Comparison of ENCODE assay signal across 1 cellular context in the genomic region with DNA sequence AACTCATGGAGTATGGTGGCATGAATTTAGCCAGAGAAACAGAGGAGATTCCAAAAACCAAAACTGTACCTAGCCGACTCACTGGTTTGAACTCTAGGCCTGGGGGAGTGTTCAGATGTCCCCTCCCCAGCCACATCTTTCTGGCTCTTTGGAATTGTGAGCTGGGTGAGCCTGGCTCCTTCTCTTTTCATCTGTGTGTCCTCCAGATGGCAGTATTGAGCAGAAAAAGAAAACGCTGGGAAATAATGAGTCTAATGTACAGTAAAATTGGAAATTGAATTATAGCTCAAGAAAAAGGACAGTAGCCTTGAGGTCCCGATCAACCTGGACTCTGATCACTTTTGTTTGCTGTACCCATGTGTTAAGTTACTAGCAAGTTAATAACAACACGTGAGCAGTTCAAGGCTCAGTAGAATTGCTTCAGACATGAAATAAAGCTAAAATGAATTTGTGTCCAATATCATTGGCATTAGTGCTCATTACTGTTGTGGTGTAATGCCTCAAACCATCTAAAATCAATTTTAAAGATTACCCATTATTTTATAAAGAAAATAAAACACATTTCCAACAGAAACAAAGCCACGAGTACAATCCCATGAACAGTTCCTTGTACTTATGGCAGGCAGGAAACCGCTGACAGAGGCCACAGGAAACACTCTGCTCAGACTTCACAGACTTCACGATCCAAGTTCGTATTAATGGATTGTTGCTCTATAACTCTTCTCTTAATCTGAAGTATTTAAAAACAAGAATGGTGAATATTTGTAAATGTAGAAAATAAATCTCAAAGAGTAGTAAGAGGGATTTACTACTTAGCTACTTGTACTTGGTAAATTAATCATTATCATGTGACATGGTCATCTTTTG.
TF ChIP-seq lines count a peak whose summit lies in the region.

No MANE protein-coding gene starts in this region.

TF ChIP-seq in HCT116, 20 proteins besides CTCF, POLR2A, EP300 and RAD21 (continued from another document):
- TF ChIP-seq, protein P1, sequence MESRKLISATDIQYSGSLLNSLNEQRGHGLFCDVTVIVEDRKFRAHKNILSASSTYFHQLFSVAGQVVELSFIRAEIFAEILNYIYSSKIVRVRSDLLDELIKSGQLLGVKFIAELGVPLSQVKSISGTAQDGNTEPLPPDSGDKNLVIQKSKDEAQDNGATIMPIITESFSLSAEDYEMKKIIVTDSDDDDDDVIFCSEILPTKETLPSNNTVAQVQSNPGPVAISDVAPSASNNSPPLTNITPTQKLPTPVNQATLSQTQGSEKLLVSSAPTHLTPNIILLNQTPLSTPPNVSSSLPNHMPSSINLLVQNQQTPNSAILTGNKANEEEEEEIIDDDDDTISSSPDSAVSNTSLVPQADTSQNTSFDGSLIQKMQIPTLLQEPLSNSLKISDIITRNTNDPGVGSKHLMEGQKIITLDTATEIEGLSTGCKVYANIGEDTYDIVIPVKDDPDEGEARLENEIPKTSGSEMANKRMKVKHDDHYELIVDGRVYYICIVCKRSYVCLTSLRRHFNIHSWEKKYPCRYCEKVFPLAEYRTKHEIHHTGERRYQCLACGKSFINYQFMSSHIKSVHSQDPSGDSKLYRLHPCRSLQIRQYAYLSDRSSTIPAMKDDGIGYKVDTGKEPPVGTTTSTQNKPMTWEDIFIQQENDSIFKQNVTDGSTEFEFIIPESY (IDR thresholded peaks at IDR 0.05; ENCODE audit: extremely low read depth, insufficient replicate concordance, low read length), result no peak
- TF ChIP-seq, protein P2, sequence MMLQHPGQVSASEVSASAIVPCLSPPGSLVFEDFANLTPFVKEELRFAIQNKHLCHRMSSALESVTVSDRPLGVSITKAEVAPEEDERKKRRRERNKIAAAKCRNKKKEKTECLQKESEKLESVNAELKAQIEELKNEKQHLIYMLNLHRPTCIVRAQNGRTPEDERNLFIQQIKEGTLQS (IDR thresholded peaks at IDR 0.05), result no peak
- TF ChIP-seq YY1 (IDR thresholded peaks at IDR 0.05; ENCODE audit: extremely low read depth, insufficient replicate concordance, low read depth, low read length) (no peak), JUND (IDR thresholded peaks at IDR 0.05) (no peak), CEBPB (IDR thresholded peaks at IDR 0.05; ENCODE audit: low read depth) (no peak), ZNF274 (IDR thresholded peaks at IDR 0.05; ENCODE audit: low read depth, low read length) (no peak), CBX3 (IDR thresholded peaks at IDR 0.05; ENCODE audit: low read depth) (no peak), ELF1 (IDR thresholded peaks at IDR 0.05; ENCODE audit: borderline replicate concordance, low read depth) (no peak), FOSL1 (IDR thresholded peaks at IDR 0.05; ENCODE audit: low read depth) (no peak), POLR2AphosphoS5 (IDR thresholded peaks at IDR 0.05; ENCODE audit: low read depth, low read length) (no peak)
